8 cellular contexts compared by ENCODE assay signal in genomic region chr19:34403784-34404108, GRCh38. TPM values are rescaled to one million over a fixed set of nuclear protein-coding genes. Genes with fewer than 3 reads are reported as not detected.
DNase-seq lines count a peak whose midpoint lies in the region; ATAC-seq, FAIRE-seq and TF ChIP-seq lines count a peak whose summit lies in the region.

No MANE protein-coding gene starts in this region.

- peak overlapping the region; percentile 92 for H3K9ac ChIP-seq in HUES6 (ENCODE audit: low read length)

- TF ChIP-seq CTCF in GM12875 (IDR thresholded peaks at IDR 0.05; ENCODE audit: borderline replicate concordance, insufficient read depth, low read depth, low read length) = no peak
- no peak for TF ChIP-seq CTCF in pancreas (IDR thresholded peaks at IDR 0.05)

- WGBS in pancreas, 2 donors = 19 to 25% methylated on average over 6 of the region's 6 CpGs

- FAIRE-seq in pancreas (lab: Jason Lieb, UNC) = peak; percentile 26

- peaks cover 25% of the 10 kb centered on the region for H3K36me3 ChIP-seq in HUES6 (ENCODE audit: control insufficient read depth, insufficient read depth, low read length)
- H3K36me3 ChIP-seq in effector memory CD4-positive, alpha-beta T cell (ENCODE audit: control insufficient read depth, insufficient read depth, low read length) = peaks cover 11% of the 10 kb centered on the region
- peaks cover 0 to 13% (median 11%) of the 10 kb centered on the region in 3 donors for H3K36me3 ChIP-seq in pancreas

- H3K27ac ChIP-seq in HUES6 (ENCODE audit: low read depth, low read length) = 0 out of 2 replicates have a peak overlapping the region, but pooled peaks have one; percentile 38
- H3K27ac ChIP-seq in effector memory CD4-positive, alpha-beta T cell (ENCODE audit: insufficient read depth, low read length, poor library complexity, severe bottlenecking) = peak overlapping the region; percentile 80
- peak overlapping the region; percentile 23 to 62 (median 42) for H3K27ac ChIP-seq in pancreas

- DNase-seq in effector memory CD4-positive, alpha-beta T cell = no peak
- DNase-seq in pancreas (no peak), NCI-H2081 (lab: John Stamatoyannopoulos, UW) (no peak)
- DNase-seq in activated CD4-positive, alpha-beta T cell treated with anti-CD3 and anti-CD28 coated beads for 48 hours = no peak
- DNase-seq in activated CD8-positive, alpha-beta memory T cell treated with anti-CD3 and anti-CD28 coated beads, Interleukin-2, amount 50 U/mL, for 4 hours = no peak

- H3K4me3 ChIP-seq in GM12875 (ENCODE audit: low read depth, low read length) (peak overlapping the region; percentile 99), HUES6 (ENCODE audit: low read depth, low read length) (peak overlapping the region; percentile 95), pancreas (peak overlapping the region; percentile 49 to 99 (median 86))
- H3K4me3 ChIP-seq in effector memory CD4-positive, alpha-beta T cell (ENCODE audit: insufficient read depth, low read depth, low read length, poor library complexity, severe bottlenecking) = peak overlapping the region; percentile 99

- H3K9me3 ChIP-seq in HUES6 (ENCODE audit: control insufficient read depth, insufficient read depth, low read depth, low read length) (no peaks in the 10 kb centered on the region), pancreas (no peaks in the 10 kb centered on the region)
- H3K9me3 ChIP-seq in effector memory CD4-positive, alpha-beta T cell (ENCODE audit: control insufficient read depth, low read length) = no peaks in the 10 kb centered on the region

- H3K27me3 ChIP-seq in HUES6 (ENCODE audit: control insufficient read depth, insufficient read depth, low read length) = no peaks in the 10 kb centered on the region
- H3K27me3 ChIP-seq in effector memory CD4-positive, alpha-beta T cell (replicated peaks; ENCODE audit: control insufficient read depth, insufficient read depth, low read length, poor library complexity, severe bottlenecking) = no peaks in the 10 kb centered on the region
- H3K27me3 ChIP-seq in pancreas = no peaks in the 10 kb centered on the region

- intact Hi-C loops in pancreas (cut with DNase I) = no loop called here

- no peak for ATAC-seq in pancreas
- no peak for ATAC-seq in HG02870 (IDR thresholded peaks at IDR 0.05; ENCODE audit: unreplicated experiment)

- H3K4me1 ChIP-seq in HUES6 (ENCODE audit: control insufficient read depth, insufficient read depth, low read length) (no peaks in the 10 kb centered on the region), pancreas (peaks cover 0 to 8% (median 0%) of the 10 kb centered on the region in 3 donors)
- H3K4me1 ChIP-seq in effector memory CD4-positive, alpha-beta T cell (ENCODE audit: control insufficient read depth, insufficient read depth, low read length, poor library complexity, severe bottlenecking) = peaks cover 3% of the 10 kb centered on the region

RNA-seq across cellular contexts. Expression of gene PDCD2L, which starts 0.5 kb away (rescaled TPM):
- 1 to 10 TPM; 4.2 to 8.3 (median 5.5) TPM for total RNA-seq in pancreas
- polyA plus RNA-seq in pancreas = 10 to 100 TPM; 10.8 to 11.2 TPM

RNA-seq across cellular contexts. Expression of gene UBA2, which starts 24.4 kb away (rescaled TPM):
- total RNA-seq in pancreas = 10 to 100 TPM; 31.0 to 42.1 (median 37.5) TPM
- polyA plus RNA-seq in pancreas = 10 to 100 TPM; 22.7 to 38.8 TPM

RNA-seq across cellular contexts. Expression of gene GPI, which starts 38.8 kb away (rescaled TPM):
- total RNA-seq in pancreas = 100 to 1,000 TPM in 2 of 6 donors, 10 to 100 TPM in 4; 50.5 to 119 (median 70.9) TPM
- 10 to 100 TPM; 51.1 to 73.0 TPM for polyA plus RNA-seq in pancreas
